In the genomic region with DNA sequence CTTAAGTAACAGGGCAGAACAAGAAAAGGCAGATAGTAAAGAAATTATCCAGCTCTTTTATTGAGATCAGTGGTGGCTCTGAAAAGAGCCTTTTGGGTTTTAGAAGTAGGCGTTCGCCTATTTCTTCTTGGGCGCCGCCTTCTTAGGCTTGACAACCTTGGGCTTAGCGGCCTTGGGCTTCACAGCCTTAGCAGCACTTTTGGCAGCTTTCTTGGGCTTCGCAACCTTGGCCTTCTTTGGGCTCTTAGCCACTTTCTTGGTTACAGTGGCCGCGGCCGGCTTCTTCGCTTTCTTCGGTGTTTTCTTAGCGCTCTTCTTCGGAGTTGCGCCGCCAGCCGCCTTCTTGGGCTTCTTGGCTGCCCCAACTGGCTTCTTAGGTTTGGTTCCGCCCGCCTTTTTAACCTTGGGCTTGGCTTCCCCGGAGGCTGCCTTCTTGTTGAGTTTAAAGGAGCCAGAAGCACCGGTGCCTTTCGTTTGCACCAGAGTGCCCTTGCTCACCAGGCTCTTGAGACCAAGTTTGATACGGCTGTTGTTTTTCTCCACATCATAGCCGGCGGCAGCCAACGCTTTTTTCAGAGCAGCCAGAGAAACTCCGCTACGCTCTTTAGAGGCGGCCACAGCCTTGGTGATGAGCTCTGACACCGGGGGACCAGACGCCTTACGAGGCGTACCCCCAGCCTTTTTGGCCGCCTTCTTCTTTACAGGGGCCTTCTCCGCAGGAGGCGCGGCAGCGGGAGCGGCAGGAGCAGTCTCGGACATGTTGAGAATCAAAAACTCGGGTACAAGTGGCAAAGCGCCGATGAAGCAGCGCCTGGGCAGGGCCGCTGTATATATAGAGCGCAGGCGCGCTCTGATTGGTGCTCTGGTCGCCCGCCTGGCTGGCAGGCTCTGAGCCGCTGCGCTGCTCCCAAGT, we compare ENCODE assay signal across 8 cellular contexts. TPM values are rescaled to one million over a fixed set of nuclear protein-coding genes. Genes with fewer than 3 reads are reported as not detected.
DNase-seq lines count a peak whose midpoint lies in the region; ATAC-seq and TF ChIP-seq lines count a peak whose summit lies in the region.

No MANE protein-coding gene starts in this region.

- peak overlapping the region; percentile 83 for H3K4me2 ChIP-seq in osteoblast (ENCODE audit: insufficient read depth, low read length)

- H3K4me3 Mint-ChIP-seq in activated naive CD8-positive, alpha-beta T cell = peak overlapping the region; percentile 96

- POLR2A ChIA-PET in GM10248 (lab: Yijun Ruan, JAX) = interaction anchor here (0.5 to 2.2 kb wide), 11 partner anchors 10 to 1835 kb away, joined by 3 to 17 read pairs (median 7); a partner anchor contains a TSS

- no peaks in the 10 kb centered on the region for H3K36me3 ChIP-seq in osteoblast (ENCODE audit: insufficient read depth, low read length)
- H3K36me3 ChIP-seq in thymus (ENCODE audit: control insufficient read depth, insufficient read depth) = no peaks in the 10 kb centered on the region

- no peaks in the 10 kb centered on the region for H3K9me3 Mint-ChIP-seq in activated naive CD8-positive, alpha-beta T cell (ENCODE audit: low read depth)

- peak overlapping the region; percentile 91 for H3K27ac ChIP-seq in osteoblast (ENCODE audit: low read depth, low read length)
- peak overlapping the region; percentile 100 for H3K27ac ChIP-seq in thymus (ENCODE audit: low read depth)

- H3K27me3 Mint-ChIP-seq in activated naive CD8-positive, alpha-beta T cell = no peaks in the 10 kb centered on the region

- no peaks in the 10 kb centered on the region for H4K20me1 ChIP-seq in osteoblast (ENCODE audit: insufficient read depth, low read length)

- peak overlapping the region; percentile 96 for H3K27ac Mint-ChIP-seq in activated naive CD8-positive, alpha-beta T cell

- CTCF ChIA-PET in GM10248 (lab: Yijun Ruan, JAX) = interaction anchor here (1.0 to 2.6 kb wide), 7 partner anchors 8 to 40 kb away, joined by 3 to 9 read pairs (median 4); a partner anchor contains a TSS

- WGBS in thymus = under 1% methylated on average over 51 of the region's 51 CpGs

- H3K4me1 ChIP-seq in osteoblast (ENCODE audit: insufficient read depth, low read length) (peaks cover 16% of the 10 kb centered on the region), thymus (ENCODE audit: control insufficient read depth, insufficient read depth, low read length) (peaks cover 4% of the 10 kb centered on the region)

- H3K79me2 ChIP-seq in osteoblast (ENCODE audit: insufficient read depth, low read length) = no peaks in the 10 kb centered on the region

- peak overlapping the region; percentile 83 for H3K4me3 ChIP-seq in osteoblast (ENCODE audit: insufficient read depth, low read length)
- H3K4me3 ChIP-seq in thymus (ENCODE audit: low read length) = peak overlapping the region; percentile 71

- peak overlapping the region; percentile 80 for H2AFZ ChIP-seq in osteoblast (ENCODE audit: low read length)

- H3K4me1 Mint-ChIP-seq in activated naive CD8-positive, alpha-beta T cell (ENCODE audit: low read depth) = peaks cover 23% of the 10 kb centered on the region

- H3K27me3 ChIP-seq in osteoblast (ENCODE audit: insufficient read depth, low read length) (no peaks in the 10 kb centered on the region), thymus (ENCODE audit: control insufficient read depth, insufficient read depth) (no peaks in the 10 kb centered on the region)

- DNase-seq in GM10248 (ENCODE audit: extremely low spot score) (peak; percentile 85), MV-4-11 (lab: John Stamatoyannopoulos, UW) (peak; percentile 92), SK-N-DZ (ENCODE audit: low spot score) (peak; percentile 88), glomerular visceral epithelial cell (ENCODE audit: extremely low spot score) (peak; percentile 91), osteoblast (ENCODE audit: insufficient read length, low spot score, missing footprints) (peak; percentile 91)

- TF ChIP-seq CTCF in GM10248 (IDR thresholded peaks at IDR 0.05; ENCODE audit: control extremely low read depth, extremely low read depth, low read depth, missing control alignments) = no peak
- no peak for TF ChIP-seq CTCF in osteoblast (IDR thresholded peaks at IDR 0.05; ENCODE audit: extremely low read depth, low read depth, low read length)

- H3K9me3 ChIP-seq in osteoblast (ENCODE audit: low read depth, low read length) = no peaks in the 10 kb centered on the region
- no peaks in the 10 kb centered on the region for H3K9me3 ChIP-seq in thymus (ENCODE audit: control insufficient read depth)

- no peaks in the 10 kb centered on the region for H3K36me3 Mint-ChIP-seq in activated naive CD8-positive, alpha-beta T cell

- peak; percentile 74 for ATAC-seq in HG02571 (IDR thresholded peaks at IDR 0.05; ENCODE audit: unreplicated experiment)

RNA-seq across cellular contexts. Expression of gene HFE, which starts 31.3 kb away (rescaled TPM):
- not detected in 2 replicates for polyA plus RNA-seq in SK-N-DZ (2014; cell fraction: cytosol; rRNA removed)
- not detected in 2 replicates for polyA plus RNA-seq in SK-N-DZ (2014; cell fraction: nucleus; rRNA removed)
- total RNA-seq in osteoblast = 14.1 and 15.9 TPM in 2 replicates
- 3.8 TPM for polyA plus RNA-seq in thymus

Comparison
In these comparisons a context has a peak if more than half of its experiments do, and no peak if none do; other contexts are left out.
1. Peak in every context shown above with its lines: DNase-seq, ATAC-seq, H3K4me3 ChIP-seq and H3K27ac ChIP-seq.